ENCODE assay signal across 24 cellular contexts in the genomic region with DNA sequence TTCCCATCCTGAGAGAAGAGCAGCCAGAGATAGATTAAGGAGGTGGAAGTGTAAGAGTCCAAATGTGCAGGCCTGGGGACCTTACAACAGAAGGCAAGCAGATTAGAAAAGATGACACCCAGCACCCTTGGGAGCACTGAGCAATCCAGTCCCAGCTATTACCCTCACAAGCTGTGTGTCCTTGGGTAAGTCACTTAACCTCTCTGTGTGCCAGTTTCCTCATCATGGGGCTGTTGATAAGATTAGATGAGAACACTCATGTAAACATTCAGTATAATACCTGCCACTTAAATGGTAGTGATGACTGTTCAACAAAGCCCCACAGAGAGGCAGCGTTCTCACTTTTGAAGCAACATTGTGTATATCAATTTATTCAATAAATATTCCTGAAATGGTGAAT.
DNase-seq lines count a peak whose midpoint lies in the region; ATAC-seq, FAIRE-seq and TF ChIP-seq lines count a peak whose summit lies in the region.
"Had no signal": no experiment of that assay in that cellular context is flagged by ENCODE, and none has a peak within 500 bp of the region (broad histone marks: within the 10 kb centered on the region; RNA-seq: fewer than 3 reads in every experiment).

No MANE protein-coding gene starts in this region.

- no peak for FAIRE-seq in A549 (lab: Jason Lieb, UNC)
- FAIRE-seq in K562 (lab: Jason Lieb, UNC), result no peak
- FAIRE-seq: GM12878, H1 had no signal

- no peaks in the 10 kb centered on the region for H4K20me1 ChIP-seq in MM.1S (ENCODE audit: insufficient read depth, low read length)
- no peaks in the 10 kb centered on the region for H4K20me1 ChIP-seq in K562 (replicated peaks; ENCODE audit: control insufficient read depth, insufficient read depth, low read length)
- H4K20me1 ChIP-seq: BLaER1 had no signal

- POLR2A ChIA-PET in A549 (lab: Yijun Ruan, JAX) (no interaction called here), K562 (lab: Yijun Ruan, JAX) (interaction anchor here (1.2 kb wide), 1 partner anchor 15 kb away, joined by 3 read pairs; no protein-coding TSS in a partner anchor)

- no peaks in the 10 kb centered on the region for H3K36me3 Mint-ChIP-seq in activated T-cell treated with anti-CD3 and anti-CD28 coated beads, Interleukin-2, amount 50 U/mL, for 4 hours (ENCODE audit: insufficient read depth)
- H3K36me3 Mint-ChIP-seq: CD4-positive, CD25-positive, alpha-beta regulatory T cell; T-cell had no signal

- H3K9me2 ChIP-seq in MM.1S (replicated peaks; ENCODE audit: insufficient read depth, low read length), result no peaks in the 10 kb centered on the region

- no TSS peak for BruUV-seq in K562 (replicated peaks; lab: Mats Ljungman, UMichigan)

- CTCF ChIA-PET in A549 (lab: Yijun Ruan, JAX), result no interaction called here
- CTCF ChIA-PET in K562 (lab: Yijun Ruan, JAX; ENCODE audit: low intra/inter-chr PET ratio), result no interaction called here

- H3K9me1 ChIP-seq in K562 (ENCODE audit: control insufficient read depth, insufficient read depth, low read length), result no peaks in the 10 kb centered on the region

- intact Hi-C loops in K562 (cut with micrococcal nuclease) (no loop called here), psoas muscle (cut with DNase I) (no loop called here), posterior cingulate gyrus (cut with DNase I) (no loop called here)

- H3K4me3 Mint-ChIP-seq in activated T-cell treated with anti-CD3 and anti-CD28 coated beads, Interleukin-2, amount 50 U/mL, for 4 hours, result no peak overlapping the region
- H3K4me3 Mint-ChIP-seq: CD4-positive, CD25-positive, alpha-beta regulatory T cell; T-cell had no signal

- H3K4me1 ChIP-seq in A549 (no peaks in the 10 kb centered on the region), MM.1S (ENCODE audit: low read length) (peaks cover 20% of the 10 kb centered on the region), K562 (replicated peaks in 1 of 2; ENCODE audit: control insufficient read depth in 2 of 2, insufficient read depth in 2 of 2, low read length in 2 of 2) (no peaks in the 10 kb centered on the region), psoas muscle (no peaks in the 10 kb centered on the region)

- H3K9ac ChIP-seq in MM.1S (ENCODE audit: low read length) (no peak overlapping the region), K562 (ENCODE audit: insufficient read depth in 1 of 2, low read depth in 2 of 2, low read length in 2 of 2) (no peak overlapping the region)
- H3K9ac ChIP-seq: BLaER1 had no signal

- H3K4me3 ChIP-seq in A549, result no peak overlapping the region
- no peak overlapping the region for H3K4me3 ChIP-seq in MM.1S (ENCODE audit: low read length)
- H3K4me3 ChIP-seq in K562, result no peak overlapping the region
- no peak overlapping the region for H3K4me3 ChIP-seq in psoas muscle
- H3K4me3 ChIP-seq: BLaER1, GM12878, SJSA1 had no signal

- H3F3A ChIP-seq in MM.1S (ENCODE audit: insufficient read depth, low read length), result no peaks in the 10 kb centered on the region

- no peak for DNase-seq in A549 (ENCODE audit: low read depth in 1 of 2, low spot score in 1 of 2)
- DNase-seq in GM13977 (ENCODE audit: low spot score), result no peak
- DNase-seq in MM.1S, result no peak
- DNase-seq in K562 (ENCODE audit: extremely low read depth in 1 of 4, low spot score in 3 of 4), result no peak
- no peak for DNase-seq in stimulated activated CD4-positive, alpha-beta T cell treated with anti-CD3 and anti-CD28 coated beads, Interleukin-4, amount 100 ng/mL, for 24 hours
- no peak for DNase-seq in psoas muscle
- DNase-seq in activated T-cell treated with anti-CD3 and anti-CD28 coated beads, Interleukin-2, amount 50 U/mL, for 4 hours, result no peak
- DNase-seq in posterior cingulate gyrus, result no peak
- DNase-seq: CD4-positive, CD25-positive, alpha-beta regulatory T cell; DMS153; KG1; NCI-H1048; NCI-H1417; NCI-H187; NCI-H2081 treated with DMSO at 0.1 percent for 48 hours; NCI-H2171 treated with DMSO at 0.1 percent for 48 hours; NCI-H524; NCI-H774; Right ventricle myocardium superior; T-cell had no signal

- peaks cover 3% of the 10 kb centered on the region for H3K27me3 Mint-ChIP-seq in activated T-cell treated with anti-CD3 and anti-CD28 coated beads, Interleukin-2, amount 50 U/mL, for 4 hours (ENCODE audit: low read depth)

- WGBS in A549 (ENCODE audit: missing lambda C conversion rate), result 56% methylated on average over 1 of the region's 1 CpG
- WGBS in K562 (ENCODE audit: insufficient coverage, low coverage, missing lambda C conversion rate), result 11% methylated on average over 1 of the region's 1 CpG
- WGBS in psoas muscle, 3 donors, result 87 to 92% (median 91%) methylated on average over 1 of the region's 1 CpG

- in situ Hi-C loops in GM13977 (cut with MboI; ENCODE audit: low pct_unique_long_range_greater_than_20kb, low sequenced_read_pairs, unreplicated experiment) (no loop called here), K562 (cut with MboI) (no loop called here)

- H3K27ac ChIP-seq in A549 (no peak overlapping the region), MM.1S (ENCODE audit: low read length) (no peak overlapping the region), K562 (ENCODE audit: extremely low read depth, low read depth, low read length) (no peak overlapping the region), psoas muscle (no peak overlapping the region)
- H3K27ac ChIP-seq: BLaER1, SJSA1 had no signal

- TF ChIP-seq RAD21 in A549 (conservative IDR thresholded peaks at IDR 0.05 in 1 of 2, IDR thresholded peaks at IDR 0.05 in 1 of 2), result no peak
- no peak for TF ChIP-seq RAD21 in K562 (CRISPR knock-in tag; conservative IDR thresholded peaks at IDR 0.05 in 1 of 2, IDR thresholded peaks at IDR 0.05 in 1 of 2)

- no peaks in the 10 kb centered on the region for H3K9me3 Mint-ChIP-seq in activated T-cell treated with anti-CD3 and anti-CD28 coated beads, Interleukin-2, amount 50 U/mL, for 4 hours
- H3K9me3 Mint-ChIP-seq: CD4-positive, CD25-positive, alpha-beta regulatory T cell; T-cell had no signal

- H3K79me2 ChIP-seq in MM.1S (ENCODE audit: low read length) (no peaks in the 10 kb centered on the region), K562 (ENCODE audit: control insufficient read depth, insufficient read depth, low read length) (no peaks in the 10 kb centered on the region)

- TF ChIP-seq CTCF in A549 (IDR thresholded peaks at IDR 0.05), result no peak
- TF ChIP-seq CTCF in GM13977 (IDR thresholded peaks at IDR 0.05; ENCODE audit: extremely low read depth, insufficient read depth, missing control alignments), result peak; percentile 10
- TF ChIP-seq CTCF in MM.1S (IDR thresholded peaks at IDR 0.05; ENCODE audit: low read length), result peak; percentile 11; the same call in 1 of the 2 replicates
- no peak for TF ChIP-seq CTCF in K562 (IDR thresholded peaks at IDR 0.05 in 2 of 3, conservative IDR thresholded peaks at IDR 0.05 in 1 of 3; ENCODE audit: insufficient read depth in 2 of 3, low read depth in 1 of 3, low read length in 3 of 3)
- TF ChIP-seq CTCF in psoas muscle (IDR thresholded peaks at IDR 0.05), result no peak

- no peaks in the 10 kb centered on the region for H3K4me1 Mint-ChIP-seq in activated T-cell treated with anti-CD3 and anti-CD28 coated beads, Interleukin-2, amount 50 U/mL, for 4 hours (ENCODE audit: low read depth)
- H3K4me1 Mint-ChIP-seq: CD4-positive, CD25-positive, alpha-beta regulatory T cell; T-cell had no signal

- H3K9me3 ChIP-seq in A549 (no peaks in the 10 kb centered on the region), MM.1S (replicated peaks; ENCODE audit: insufficient read depth, low read length) (no peaks in the 10 kb centered on the region), K562 (replicated peaks; ENCODE audit: control insufficient read depth, insufficient read depth, low read depth, low read length) (no peaks in the 10 kb centered on the region), psoas muscle (no peaks in the 10 kb centered on the region)
- H3K9me3 ChIP-seq: SJSA1 had no signal

- TF ChIP-seq EP300 in A549 (IDR thresholded peaks at IDR 0.05) (no peak), K562 (IDR thresholded peaks at IDR 0.05; ENCODE audit: low read length) (no peak)

- no peak overlapping the region for H3K4me2 ChIP-seq in A549
- H3K4me2 ChIP-seq in MM.1S (ENCODE audit: low read depth, low read length), result no peak overlapping the region
- H3K4me2 ChIP-seq in K562 (ENCODE audit: insufficient read depth, low read length), result no peak overlapping the region
- H3K4me2 ChIP-seq: BLaER1 had no signal

- no peak for ATAC-seq in A549
- no peak for ATAC-seq in K562
- no peak for ATAC-seq in psoas muscle
- no peak for ATAC-seq in activated T-cell treated with anti-CD3 and anti-CD28 coated beads, Interleukin-2, amount 50 U/mL, for 4 hours
- ATAC-seq: GM12878, T-cell had no signal

- H3K36me3 ChIP-seq in MM.1S (replicated peaks; ENCODE audit: insufficient read depth, low read length) (no peaks in the 10 kb centered on the region), K562 (ENCODE audit: control insufficient read depth, insufficient read depth, low read length) (no peaks in the 10 kb centered on the region), psoas muscle (ENCODE audit: insufficient read depth in 1 of 2, low read depth in 1 of 2) (no peaks in the 10 kb centered on the region)
- H3K36me3 ChIP-seq: BLaER1, SJSA1 had no signal

- no peak overlapping the region for H2AFZ ChIP-seq in MM.1S (ENCODE audit: low read length)
- no peak overlapping the region for H2AFZ ChIP-seq in K562 (ENCODE audit: low read depth, low read length)

- TF ChIP-seq POLR2A in A549 (IDR thresholded peaks at IDR 0.05; ENCODE audit: low read length) (no peak), K562 (conservative IDR thresholded peaks at IDR 0.05) (no peak)

- no peaks in the 10 kb centered on the region for H3K27me3 ChIP-seq in MM.1S (replicated peaks; ENCODE audit: insufficient read depth, low read length)
- no peaks in the 10 kb centered on the region; a peak in 1 of 5 replicates for H3K27me3 ChIP-seq in K562 (ENCODE audit: control insufficient read depth in 2 of 2, insufficient read depth in 2 of 2, low read length in 2 of 2)
- H3K27me3 ChIP-seq in psoas muscle (ENCODE audit: insufficient read depth in 3 of 3, low read length in 2 of 3), result no peaks in the 10 kb centered on the region
- H3K27me3 ChIP-seq: BLaER1, SJSA1 had no signal

TF ChIP-seq in A549, 52 proteins besides CTCF, POLR2A, EP300 and RAD21:
- TF ChIP-seq RFX5 (IDR thresholded peaks at IDR 0.05), result no peak
- TF ChIP-seq ZFP36 (IDR thresholded peaks at IDR 0.05; ENCODE audit: borderline replicate concordance, partially characterized antibody), result peak; percentile 52

TF ChIP-seq in K562, 482 proteins besides CTCF, POLR2A, EP300 and RAD21 (continues in another document):
- TF ChIP-seq, protein P1, sequence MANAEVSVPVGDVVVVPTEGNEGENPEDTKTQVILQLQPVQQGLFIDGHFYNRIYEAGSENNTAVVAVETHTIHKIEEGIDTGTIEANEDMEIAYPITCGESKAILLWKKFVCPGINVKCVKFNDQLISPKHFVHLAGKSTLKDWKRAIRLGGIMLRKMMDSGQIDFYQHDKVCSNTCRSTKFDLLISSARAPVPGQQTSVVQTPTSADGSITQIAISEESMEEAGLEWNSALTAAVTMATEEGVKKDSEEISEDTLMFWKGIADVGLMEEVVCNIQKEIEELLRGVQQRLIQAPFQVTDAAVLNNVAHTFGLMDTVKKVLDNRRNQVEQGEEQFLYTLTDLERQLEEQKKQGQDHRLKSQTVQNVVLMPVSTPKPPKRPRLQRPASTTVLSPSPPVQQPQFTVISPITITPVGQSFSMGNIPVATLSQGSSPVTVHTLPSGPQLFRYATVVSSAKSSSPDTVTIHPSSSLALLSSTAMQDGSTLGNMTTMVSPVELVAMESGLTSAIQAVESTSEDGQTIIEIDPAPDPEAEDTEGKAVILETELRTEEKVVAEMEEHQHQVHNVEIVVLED (CRISPR knock-in tag; IDR thresholded peaks at IDR 0.05), result no peak

Comparison
In these comparisons a context has a peak if more than half of its experiments do, and no peak if none do; other contexts are left out.
1. CTCF ChIP-seq: peak in GM13977 (single experiment) and MM.1S (single experiment); none in A549 (single experiment), K562 (0 of 3) and psoas muscle (single experiment).